27 cellular contexts compared by ENCODE assay signal in genomic region chr1:54738244-54738643, GRCh38.
"Had no signal": no experiment of that assay in that cellular context is flagged by ENCODE, and none has a peak within 500 bp of the region (broad histone marks: within the 10 kb centered on the region; RNA-seq: fewer than 3 reads in every experiment).

No MANE protein-coding gene starts in this region.

- H3K4me3 Mint-ChIP-seq: dendritic cell treated with granulocyte-macrophage colony-stimulating factor and Interleukin-4, amounts not matched to agents 40 ng/mL and 50 ng/mL, for 4 days; effector memory CD8-positive, alpha-beta T cell; endodermal cell; immature natural killer cell; mesothelial cell of epicardium had no signal

- H3K79me2 ChIP-seq: hepatocyte had no signal

- H3K27ac ChIP-seq: colonic mucosa, epithelial cell of prostate, esophagus squamous epithelium, foreskin keratinocyte, gastroesophageal sphincter, heart left ventricle, hepatocyte, left ventricle myocardium inferior, lower lobe of right lung had no signal

- H3K9me3 ChIP-seq: colonic mucosa, esophagus squamous epithelium, gastroesophageal sphincter, heart left ventricle, left ventricle myocardium inferior, lower lobe of right lung, mucosa of descending colon had no signal

- H2AFZ ChIP-seq: hepatocyte had no signal

- DNase-seq: colonic mucosa; cortex of kidney; effector CD8-positive, alpha-beta T cell; effector memory CD8-positive, alpha-beta T cell; endodermal cell; erythroblast; esophagus squamous epithelium; foreskin keratinocyte; heart left ventricle; hypothalamus; immature natural killer cell; islet precursor cell; kidney; kidney glomerular epithelial cell; left colon; left ventricle myocardium inferior; lower lobe of right lung; mesenchymal stem cell; mucosa of descending colon had no signal

- H3K4me2 ChIP-seq: hepatocyte had no signal

- ATAC-seq: effector memory CD8-positive, alpha-beta T cell; foreskin keratinocyte; gastroesophageal sphincter; heart left ventricle; left colon; left lobe of liver; lower lobe of right lung; mucosa of descending colon had no signal

- H3K27me3 ChIP-seq: colonic mucosa, esophagus squamous epithelium, foreskin keratinocyte, gastroesophageal sphincter, heart left ventricle, hepatocyte had no signal

- H3K36me3 ChIP-seq: colonic mucosa had no signal

- H3K9me3 Mint-ChIP-seq: dendritic cell treated with granulocyte-macrophage colony-stimulating factor and Interleukin-4, amounts not matched to agents 40 ng/mL and 50 ng/mL, for 4 days; effector memory CD8-positive, alpha-beta T cell; endodermal cell; immature natural killer cell had no signal

- H3K27ac Mint-ChIP-seq: dendritic cell treated with granulocyte-macrophage colony-stimulating factor and Interleukin-4, amounts not matched to agents 40 ng/mL and 50 ng/mL, for 4 days; endodermal cell; immature natural killer cell; mesothelial cell of epicardium had no signal

- FAIRE-seq: endometrium, frontal cortex, kidney had no signal

- H3K4me1 Mint-ChIP-seq: endodermal cell, immature natural killer cell, mesothelial cell of epicardium had no signal

- H3K27me3 Mint-ChIP-seq: dendritic cell treated with granulocyte-macrophage colony-stimulating factor and Interleukin-4, amounts not matched to agents 40 ng/mL and 50 ng/mL, for 4 days; effector memory CD8-positive, alpha-beta T cell had no signal

- H3K4me3 ChIP-seq: colonic mucosa, esophagus squamous epithelium, gastroesophageal sphincter, heart left ventricle, hepatocyte, left ventricle myocardium inferior, lower lobe of right lung, mucosa of descending colon had no signal

- H3K4me1 ChIP-seq: colonic mucosa, esophagus squamous epithelium, foreskin keratinocyte, gastroesophageal sphincter, heart left ventricle, left ventricle myocardium inferior, lower lobe of right lung had no signal
